ENCODE assay signal across 8 cellular contexts in the genomic region with DNA sequence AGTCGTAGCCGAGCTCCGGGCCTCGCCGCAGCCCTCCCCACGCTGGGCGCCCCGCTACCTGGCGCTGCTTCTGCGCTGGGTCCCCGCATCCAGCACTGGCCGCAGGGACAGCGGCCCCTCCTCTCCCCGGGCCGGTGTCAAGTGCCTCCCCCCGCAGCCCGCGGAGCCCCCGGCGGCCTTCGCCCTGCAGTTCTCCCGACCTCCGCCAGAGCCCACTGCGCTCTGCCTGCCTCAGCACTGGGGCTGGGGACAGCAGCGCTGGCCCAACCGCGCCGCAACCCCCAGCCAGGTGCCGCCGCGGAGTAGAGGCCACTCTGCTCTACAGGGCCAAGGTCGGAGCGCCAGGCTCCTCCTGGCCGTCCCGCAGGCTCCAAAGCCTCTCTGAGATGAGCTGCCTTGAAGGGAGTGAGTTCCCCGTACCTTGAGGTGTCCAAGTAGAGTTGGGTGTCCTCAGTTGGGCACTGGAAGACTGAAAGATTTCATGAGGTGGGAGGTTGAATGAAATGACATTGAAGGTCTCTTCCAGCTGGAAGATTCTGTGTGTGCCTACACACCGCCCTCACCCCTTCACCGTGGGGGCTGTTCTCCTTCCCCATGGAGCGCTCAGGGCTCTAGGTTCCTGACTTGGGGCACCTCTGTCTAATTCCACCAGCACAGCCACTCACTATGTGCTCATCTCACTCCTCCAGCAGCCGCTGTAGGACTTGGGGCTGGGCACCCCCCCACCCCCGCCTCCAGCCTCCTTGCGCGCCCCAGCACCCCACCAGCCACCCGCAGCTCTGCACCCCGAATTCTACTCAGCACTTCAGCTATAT. TPM values are rescaled to one million over a fixed set of nuclear protein-coding genes. Genes with fewer than 3 reads are reported as not detected.
DNase-seq lines count a peak whose midpoint lies in the region; ATAC-seq and TF ChIP-seq lines count a peak whose summit lies in the region.

No MANE protein-coding gene starts in this region.

- intact Hi-C loops in left ventricle myocardium superior (cut with micrococcal nuclease) (loop anchor here (5.0 kb wide), 1 partner anchor 35 kb away; no protein-coding TSS in a partner anchor), posterior vena cava (cut with DNase I) (no loop called here), upper lobe of right lung (cut with DNase I) (no loop called here)

- H3K4me1 ChIP-seq in upper lobe of right lung, result peaks cover 19% of the 10 kb centered on the region

- H3K27me3 ChIP-seq in upper lobe of right lung, result no peaks in the 10 kb centered on the region

- H3K4me3 ChIP-seq in HFF-Myc (replicated peaks; ENCODE audit: low read depth, low read length) (peak overlapping the region; percentile 45), upper lobe of right lung (peak overlapping the region; percentile 64)

- ATAC-seq in left ventricle myocardium superior, result peak; percentile 85
- peak; percentile 94 for ATAC-seq in upper lobe of right lung

- H3K36me3 ChIP-seq in upper lobe of right lung, result no peaks in the 10 kb centered on the region

- H3K27ac ChIP-seq in upper lobe of right lung, result peak overlapping the region; percentile 17

- no peak for DNase-seq in HFF-Myc (ENCODE audit: extremely low read depth, low read depth)
- DNase-seq in NAMALWA (ENCODE audit: low spot score), result peak; percentile 87
- peak; percentile 71 for DNase-seq in T follicular helper cell (ENCODE audit: low read depth)
- DNase-seq in amniotic stem cell (lab: John Stamatoyannopoulos, UW), result peak; percentile 44
- peak; percentile 90 for DNase-seq in left ventricle myocardium superior
- DNase-seq in posterior vena cava (ENCODE audit: low spot score), result peak; percentile 94
- DNase-seq in upper lobe of right lung, result peak; percentile 91

- TF ChIP-seq CTCF in GM12872 (IDR thresholded peaks at IDR 0.05; ENCODE audit: insufficient read depth, low read depth, low read length) (peak; percentile 95), HFF-Myc (IDR thresholded peaks at IDR 0.05; ENCODE audit: low read depth, low read length, missing control alignments) (peak; percentile 82), upper lobe of right lung (IDR thresholded peaks at IDR 0.05) (peak; percentile 99)

- H3K9me3 ChIP-seq in upper lobe of right lung, result no peaks in the 10 kb centered on the region

RNA-seq across cellular contexts. Expression of a gene that starts 0.9 kb away (rescaled TPM):
- 21.1 TPM for total RNA-seq in left ventricle myocardium superior
- 10 to 100 TPM; 25.9 to 26.3 TPM for total RNA-seq in posterior vena cava
- 31.3 TPM for total RNA-seq in upper lobe of right lung
